Comparison of ENCODE assay signal across 25 cellular contexts in the genomic region with DNA sequence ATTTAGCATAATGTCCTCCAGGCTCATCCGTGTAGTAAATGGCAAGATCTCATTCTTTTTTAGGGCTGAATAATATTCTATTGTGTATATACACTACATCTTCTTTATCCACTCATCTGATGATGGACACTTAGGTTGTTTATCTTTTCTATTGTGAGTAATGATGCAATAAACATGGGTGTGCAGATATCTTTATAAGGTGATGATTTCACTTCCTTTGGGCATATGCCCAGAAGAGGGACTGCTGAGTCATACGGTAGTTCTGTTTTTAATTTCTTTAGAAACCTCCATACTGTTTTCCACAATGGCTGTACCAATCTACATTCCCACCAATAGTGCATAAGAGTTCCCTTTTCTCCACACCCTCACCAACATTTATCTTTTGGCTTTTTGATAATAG.
A peak's percentile ranks its signal among the peaks of the same experiment; 100 is the strongest.
DNase-seq lines count a peak whose midpoint lies in the region; ATAC-seq and TF ChIP-seq lines count a peak whose summit lies in the region.
"Had no signal": no experiment of that assay in that cellular context is flagged by ENCODE, and none has a peak within 500 bp of the region (broad histone marks: within the 10 kb centered on the region; RNA-seq: fewer than 3 reads in every experiment).

No MANE protein-coding gene starts in this region.

- peak; percentile 58 for DNase-seq in DMS53 (lab: John Stamatoyannopoulos, UW)
- peak; percentile 16 for DNase-seq in LHCN-M2 (ENCODE audit: low read depth)
- DNase-seq in RKO (ENCODE audit: low spot score): peak; percentile 32
- DNase-seq in fibroblast of lung (ENCODE audit: low read depth in 2 of 2): peak; percentile 0 to 4
- DNase-seq in heart left ventricle: no peak
- DNase-seq in NCI-H1930 (lab: John Stamatoyannopoulos, UW): no peak
- DNase-seq in NCI-H1436 (lab: John Stamatoyannopoulos, UW): no peak
- DNase-seq: ACHN; activated CD8-positive, alpha-beta T cell treated with anti-CD3 and anti-CD28 coated beads for 36 hours; activated naive CD4-positive, alpha-beta T cell treated with anti-CD3 and anti-CD28 coated beads for 36 hours; adrenal gland; DMS153; esophagus squamous epithelium; GDM1; hypothalamus; NCI-H1105; NCI-H187 treated with DMSO at 0.1 percent for 48 hours; NCI-H526; PC-9; Right ventricle myocardium superior; stimulated activated CD4-positive, alpha-beta T cell treated with anti-CD3 and anti-CD28 coated beads, Interleukin-4, amount 100 ng/mL, for 24 hours; T-helper 17 cell had no signal

- H3K36me3 ChIP-seq in fibroblast of lung (ENCODE audit: control insufficient read depth, insufficient read depth, low read length): no peaks in the 10 kb centered on the region
- no peaks in the 10 kb centered on the region for H3K36me3 ChIP-seq in heart left ventricle
- H3K36me3 ChIP-seq: adrenal gland, esophagus squamous epithelium, tibial nerve had no signal

- 63 to 76% (median 70%) methylated on average over 2 of the region's 2 CpGs for WGBS in heart left ventricle, 4 donors

- no peaks in the 10 kb centered on the region for H3K79me2 ChIP-seq in fibroblast of lung (ENCODE audit: control insufficient read depth, insufficient read depth, low read length)

- H3K4me3 ChIP-seq in fibroblast of lung (replicated peaks in 1 of 4; ENCODE audit: control extremely low read depth in 1 of 4, insufficient read depth in 1 of 4, low read depth in 3 of 4, low read length in 4 of 4) (no peak overlapping the region), heart left ventricle (no peak overlapping the region)
- H3K4me3 ChIP-seq: adrenal gland, esophagus squamous epithelium, PC-9, tibial nerve had no signal

- no peak overlapping the region for H3K4me2 ChIP-seq in fibroblast of lung (ENCODE audit: extremely low read depth, insufficient read depth, low read length)
- H3K4me2 ChIP-seq: KMS-11, PC-9 had no signal

- H3K9me3 ChIP-seq in fibroblast of lung (ENCODE audit: control insufficient read depth, insufficient read depth, low read depth, low read length) (no peaks in the 10 kb centered on the region), heart left ventricle (peaks cover 0 to 27% (median 8%) of the 10 kb centered on the region in 12 donors)
- H3K9me3 ChIP-seq: adrenal gland had no signal

- ATAC-seq in heart left ventricle: no peak
- no peak for ATAC-seq in HG02973 (IDR thresholded peaks at IDR 0.05; ENCODE audit: unreplicated experiment)
- ATAC-seq: activated CD8-positive, alpha-beta T cell treated with anti-CD3 and anti-CD28 coated beads for 36 hours; T-helper 17 cell had no signal

- no peaks in the 10 kb centered on the region for H3K27me3 ChIP-seq in fibroblast of lung (ENCODE audit: control insufficient read depth, insufficient read depth, low read length)
- no peaks in the 10 kb centered on the region for H3K27me3 ChIP-seq in heart left ventricle
- H3K27me3 ChIP-seq: adrenal gland, esophagus squamous epithelium, tibial nerve had no signal

- no peaks in the 10 kb centered on the region for H4K20me1 ChIP-seq in fibroblast of lung (ENCODE audit: control insufficient read depth, extremely low read depth, insufficient read depth, low read length)

- H3K27ac ChIP-seq in fibroblast of lung (ENCODE audit: insufficient read depth, low read length) (no peak overlapping the region), heart left ventricle (no peak overlapping the region)
- H3K27ac ChIP-seq: adrenal gland, esophagus squamous epithelium, KMS-11, PC-9, tibial nerve had no signal

- no peak overlapping the region for H3K9ac ChIP-seq in fibroblast of lung (ENCODE audit: insufficient read depth, low read length)
- H3K9ac ChIP-seq: KMS-11 had no signal

- H3K4me1 ChIP-seq in fibroblast of lung (ENCODE audit: control insufficient read depth, extremely low read depth, insufficient read depth, low read length) (no peaks in the 10 kb centered on the region), heart left ventricle (no peaks in the 10 kb centered on the region)
- H3K4me1 ChIP-seq: adrenal gland, esophagus squamous epithelium, tibial nerve had no signal

- H2AFZ ChIP-seq in fibroblast of lung (ENCODE audit: low read length): no peak overlapping the region
- H2AFZ ChIP-seq: PC-9 had no signal

- intact Hi-C loops in heart left ventricle (cut with DNase I): no loop called here

- no peak for TF ChIP-seq CTCF in fibroblast of lung (conservative IDR thresholded peaks at IDR 0.05 in 1 of 2, IDR thresholded peaks at IDR 0.05 in 1 of 2; ENCODE audit: low read depth in 1 of 2, low read length in 2 of 2)
- TF ChIP-seq CTCF in heart left ventricle (IDR thresholded peaks at IDR 0.05): no peak

- TF ChIP-seq POLR2A in heart left ventricle (IDR thresholded peaks at IDR 0.05): no peak

Comparison
In these comparisons a context has a peak if more than half of its experiments do, and no peak if none do; other contexts are left out.
1. DNase-seq: peak in DMS53 (single experiment), LHCN-M2 (single experiment), RKO (single experiment) and fibroblast of lung (2 of 2); none in heart left ventricle (0 of 5), NCI-H1930 (0 of 2) and NCI-H1436 (single experiment).